ENCODE assay signal across 8 cellular contexts in genomic region chr2:69643602-69644505, GRCh38. TPM values are rescaled to one million over a fixed set of nuclear protein-coding genes. Genes with fewer than 3 reads are reported as not detected.
DNase-seq lines count a peak whose midpoint lies in the region; ATAC-seq and TF ChIP-seq lines count a peak whose summit lies in the region.

TSS of gene AAK1 (minus strand) at chr2:69643739. CDS start at chr2:69643040, 699 bp downstream.

- peak; percentile 40 for ATAC-seq in CD4-positive, alpha-beta T cell (ENCODE audit: poor library complexity)
- ATAC-seq in GM19468 (IDR thresholded peaks at IDR 0.05; ENCODE audit: extremely low read depth, unreplicated experiment): peak; percentile 25

- peak within 1 kb of the TSS; percentile 95 for H3K27ac Mint-ChIP-seq in CD4-positive, alpha-beta T cell

- CTCF ChIA-PET in CD4-positive, alpha-beta T cell (lab: Charles Lee): interaction anchor here (1.2 to 2.4 kb wide), 7 partner anchors 26 to 79 kb away, joined by 4 to 19 read pairs (median 7); no protein-coding TSS in a partner anchor
- CTCF ChIA-PET in activated CD8-positive, alpha-beta memory T cell treated with anti-CD3 and anti-CD28 coated beads for 36 hours (lab: Charles Lee): interaction anchor here (0.6 to 1.6 kb wide), 10 partner anchors 43 to 922 kb away, joined by 3 to 5 read pairs (median 3); partner anchors contain the start of gene NFU1

- peak within 1 kb of the TSS; percentile 90 for H3K27ac ChIP-seq in CD4-positive, alpha-beta T cell (ENCODE audit: low read depth, low read length)
- H3K27ac ChIP-seq in effector memory CD4-positive, alpha-beta T cell (ENCODE audit: insufficient read depth, low read length, poor library complexity, severe bottlenecking): peak within 1 kb of the TSS; percentile 88

- DNase-seq in CD4-positive, alpha-beta T cell: peak; percentile 64 to 85 (median 74)
- DNase-seq in HT-29 (ENCODE audit: low spot score) (peak; percentile 90), NOMO-1 (lab: John Stamatoyannopoulos, UW; ENCODE audit: unreplicated experiment in 2 of 2) (peak; percentile 91 to 96), medulla oblongata (ENCODE audit: extremely low spot score) (peak; percentile 93)
- peak; percentile 67 to 78 (median 73) for DNase-seq in effector memory CD4-positive, alpha-beta T cell
- peak; percentile 70 to 83 (median 80) for DNase-seq in stimulated activated CD4-positive, alpha-beta T cell treated with anti-CD3 and anti-CD28 coated beads, TNF-alpha, amount 100 ng/mL, for 48 hours (ENCODE audit: low read depth in 3 of 3)

- peaks cover 43% of the 10 kb centered on the region for H3K4me1 ChIP-seq in effector memory CD4-positive, alpha-beta T cell (ENCODE audit: control insufficient read depth, insufficient read depth, low read length, poor library complexity, severe bottlenecking)

- H3K4me1 Mint-ChIP-seq in CD4-positive, alpha-beta T cell (ENCODE audit: low read depth): peaks cover 67% of the 10 kb centered on the region

- H3K4me3 ChIP-seq in effector memory CD4-positive, alpha-beta T cell (ENCODE audit: insufficient read depth, low read depth, low read length, poor library complexity, severe bottlenecking): peak within 1 kb of the TSS; percentile 78

- TF ChIP-seq CTCF in CD4-positive, alpha-beta T cell (IDR thresholded peaks at IDR 0.05): no peak

- intact Hi-C loops in CD4-positive, alpha-beta T cell (cut with DNase I, micrococcal nuclease): loop anchor here (1.0 to 10.0 kb wide), 14 partner anchors 15 to 259 kb away; partner anchors contain the start of genes NFU1 (in 2 of the 2) and GFPT1 (in 1 of the 2)

- no peaks in the 10 kb centered on the region for H3K36me3 ChIP-seq in effector memory CD4-positive, alpha-beta T cell (ENCODE audit: control insufficient read depth, insufficient read depth, low read length)

- H3K4me3 Mint-ChIP-seq in CD4-positive, alpha-beta T cell: peak within 1 kb of the TSS; percentile 99

- no peaks in the 10 kb centered on the region for H3K27me3 ChIP-seq in CD4-positive, alpha-beta T cell (ENCODE audit: control insufficient read depth, insufficient read depth, low read length)
- no peaks in the 10 kb centered on the region for H3K27me3 ChIP-seq in effector memory CD4-positive, alpha-beta T cell (replicated peaks; ENCODE audit: control insufficient read depth, insufficient read depth, low read length, poor library complexity, severe bottlenecking)

- peaks cover 59% of the 10 kb centered on the region for H3K36me3 Mint-ChIP-seq in CD4-positive, alpha-beta T cell (ENCODE audit: low read depth)

- no peaks in the 10 kb centered on the region for H3K9me3 Mint-ChIP-seq in CD4-positive, alpha-beta T cell

- POLR2A ChIA-PET in CD4-positive, alpha-beta T cell (lab: Charles Lee): interaction anchor here (0.5 to 7.9 kb wide), 45 partner anchors 9 to 1176 kb away, joined by 3 to 214 read pairs (median 7); partner anchors contain the start of genes APLF, C2orf42, FBXO48 and GMCL1
- POLR2A ChIA-PET in activated CD8-positive, alpha-beta memory T cell treated with anti-CD3 and anti-CD28 coated beads for 36 hours (lab: Charles Lee): interaction anchor here (0.6 to 2.0 kb wide), 12 partner anchors 16 to 1394 kb away, joined by 3 to 12 read pairs (median 3); partner anchors contain the start of genes C2orf42, MXD1 and NFU1

- H3K9me3 ChIP-seq in CD4-positive, alpha-beta T cell (ENCODE audit: control insufficient read depth, low read length): no peaks in the 10 kb centered on the region
- no peaks in the 10 kb centered on the region for H3K9me3 ChIP-seq in effector memory CD4-positive, alpha-beta T cell (ENCODE audit: control insufficient read depth, low read length)

- H3K27me3 Mint-ChIP-seq in CD4-positive, alpha-beta T cell: no peaks in the 10 kb centered on the region

RNA-seq across cellular contexts. Expression of gene AAK1, which starts in this region (rescaled TPM):
- 100 to 1,000 TPM; 201 to 208 TPM for total RNA-seq in CD4-positive, alpha-beta T cell
- total RNA-seq in HT-29 (2014; rRNA removed; shearing (Covaris generic)): 14.7 and 16.2 TPM in 2 replicates
- total RNA-seq in activated CD8-positive, alpha-beta memory T cell treated with anti-CD3 and anti-CD28 coated beads for 36 hours: 10 to 100 TPM; 76.9 to 77.4 TPM

Comparison
In these comparisons a context has a peak if more than half of its experiments do, and no peak if none do; other contexts are left out.
1. Peak in every context shown above with its lines: DNase-seq, ATAC-seq, H3K4me3 ChIP-seq and H3K27ac ChIP-seq.